ENCODE assay signal across 6 cellular contexts in the genomic region with DNA sequence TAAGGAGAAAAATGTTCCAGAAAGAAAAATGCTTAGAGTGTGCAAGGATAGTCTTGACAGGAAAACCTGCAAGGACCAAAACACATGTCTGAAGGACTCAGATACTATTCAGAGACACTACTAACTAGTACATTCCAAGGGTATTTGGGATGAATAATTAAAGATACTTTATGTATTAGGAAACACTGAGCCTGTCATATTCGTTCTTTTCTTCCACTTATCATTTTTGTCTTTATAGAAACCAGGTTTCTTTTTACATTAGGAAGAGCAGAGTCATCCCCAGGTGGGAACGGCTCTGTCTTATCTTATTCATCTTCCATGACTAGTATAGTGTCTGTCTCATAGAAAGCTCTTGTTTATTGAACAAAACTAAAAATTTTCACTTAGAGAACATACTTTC.
"Had no signal": no experiment of that assay in that cellular context is flagged by ENCODE, and none has a peak within 500 bp of the region (broad histone marks: within the 10 kb centered on the region; RNA-seq: fewer than 3 reads in every experiment).

No MANE protein-coding gene starts in this region.

- H3K4me1 Mint-ChIP-seq: GM23338, H9, IgD-negative memory B cell had no signal

- DNase-seq: H9, HCEC 1CT had no signal

- H3K9me3 Mint-ChIP-seq: GM23338, H9 had no signal

- H3K27ac Mint-ChIP-seq: GM23338, H9, IgD-negative memory B cell had no signal

- H3K27ac ChIP-seq: HL-60 had no signal

- H3K4me2 ChIP-seq: GM23338 had no signal

- H3K4me3 ChIP-seq: GM23338 had no signal

- H2AFZ ChIP-seq: GM23338 had no signal

- H3K36me3 Mint-ChIP-seq: IgD-negative memory B cell had no signal

- ATAC-seq: GM23338, HepG2 had no signal

- H3K4me3 Mint-ChIP-seq: GM23338, H9, IgD-negative memory B cell had no signal
